In genomic region chr2:44169155-44169898, GRCh38 we compare ENCODE assay signal across 8 cellular contexts. TPM values are rescaled to one million over a fixed set of nuclear protein-coding genes. Genes with fewer than 3 reads are reported as not detected.
DNase-seq lines count a peak whose midpoint lies in the region; ATAC-seq and TF ChIP-seq lines count a peak whose summit lies in the region.

No MANE protein-coding gene starts in this region.

- peaks cover 30% of the 10 kb centered on the region for H4K20me1 ChIP-seq in OCI-LY7 (ENCODE audit: insufficient read depth, low read length)

- peak overlapping the region; percentile 75 for H3K27ac ChIP-seq in OCI-LY7 (ENCODE audit: low read depth, low read length, poor library complexity, severe bottlenecking)

- H3K4me1 ChIP-seq in OCI-LY7 (ENCODE audit: insufficient read depth, low read length, poor library complexity, severe bottlenecking): peaks cover 16% of the 10 kb centered on the region

- ATAC-seq in HG03066 (IDR thresholded peaks at IDR 0.05; ENCODE audit: low read depth, unreplicated experiment) (peak; percentile 4), natural killer cell (peak in 1 of 3 donors; percentile 4)
- ATAC-seq in activated T-helper 17 cell treated with anti-CD3 and anti-CD28 coated beads, Interleukin-2, amount 50 U/mL, for 72 hours (replicated peaks): peak; percentile 0

- H3K36me3 ChIP-seq in OCI-LY7 (ENCODE audit: insufficient read depth, low read length): no peaks in the 10 kb centered on the region

- H3K4me3 ChIP-seq in OCI-LY7 (ENCODE audit: low read depth, low read length, poor library complexity, severe bottlenecking) (peak overlapping the region; percentile 89), fibroblast of pulmonary artery (replicated peaks; ENCODE audit: low read depth, low read length) (peak overlapping the region; percentile 67)

- peaks cover 50% of the 10 kb centered on the region for H3K36me3 Mint-ChIP-seq in activated T-helper 17 cell treated with anti-CD3 and anti-CD28 coated beads, Interleukin-2, amount 50 U/mL, for 72 hours (ENCODE audit: low read depth)
- H3K36me3 Mint-ChIP-seq in natural killer cell (no peaks in the 10 kb centered on the region), type B pancreatic cell (peaks cover 10% of the 10 kb centered on the region)

- peaks cover 22% of the 10 kb centered on the region for H3K4me1 Mint-ChIP-seq in activated T-helper 17 cell treated with anti-CD3 and anti-CD28 coated beads, Interleukin-2, amount 50 U/mL, for 72 hours
- peaks cover 42 to 49% of the 10 kb centered on the region in 2 donors for H3K4me1 Mint-ChIP-seq in natural killer cell
- H3K4me1 Mint-ChIP-seq in type B pancreatic cell (ENCODE audit: unreplicated experiment): peaks cover 24% of the 10 kb centered on the region

- no peak for TF ChIP-seq CTCF in OCI-LY7 (conservative IDR thresholded peaks at IDR 0.05; ENCODE audit: low read length)
- TF ChIP-seq CTCF in fibroblast of pulmonary artery (IDR thresholded peaks at IDR 0.05; ENCODE audit: low read length, missing control alignments): no peak
- TF ChIP-seq CTCF in natural killer cell (IDR thresholded peaks at IDR 0.05): no peak
- no peak for TF ChIP-seq CTCF in type B pancreatic cell (conservative IDR thresholded peaks at IDR 0.05)

- H3K79me2 ChIP-seq in OCI-LY7 (ENCODE audit: insufficient read depth, low read depth, low read length): peaks cover 53% of the 10 kb centered on the region

- peaks cover 12% of the 10 kb centered on the region; the same call in 1 of the 2 replicates for H3K9me3 ChIP-seq in OCI-LY7 (ENCODE audit: low read length)

- H3K27me3 Mint-ChIP-seq in activated T-helper 17 cell treated with anti-CD3 and anti-CD28 coated beads, Interleukin-2, amount 50 U/mL, for 72 hours: no peaks in the 10 kb centered on the region
- H3K27me3 Mint-ChIP-seq in natural killer cell (ENCODE audit: low read depth in 2 of 2): no peaks in the 10 kb centered on the region
- H3K27me3 Mint-ChIP-seq in type B pancreatic cell: no peaks in the 10 kb centered on the region

- no peaks in the 10 kb centered on the region for H3K9me2 ChIP-seq in OCI-LY7 (ENCODE audit: insufficient read depth, low read length)

- H3K4me2 ChIP-seq in OCI-LY7 (ENCODE audit: low read length): peak overlapping the region; percentile 94

- H3K27ac Mint-ChIP-seq in activated T-helper 17 cell treated with anti-CD3 and anti-CD28 coated beads, Interleukin-2, amount 50 U/mL, for 72 hours: peak overlapping the region; percentile 92
- peak overlapping the region; percentile 90 to 96 for H3K27ac Mint-ChIP-seq in natural killer cell
- H3K27ac Mint-ChIP-seq in type B pancreatic cell: peak overlapping the region; percentile 99

- H3K9me3 Mint-ChIP-seq in activated T-helper 17 cell treated with anti-CD3 and anti-CD28 coated beads, Interleukin-2, amount 50 U/mL, for 72 hours: no peaks in the 10 kb centered on the region
- H3K9me3 Mint-ChIP-seq in natural killer cell (no peaks in the 10 kb centered on the region), type B pancreatic cell (peaks cover 5% of the 10 kb centered on the region)

- intact Hi-C loops in OCI-LY7 (cut with micrococcal nuclease; ENCODE audit: unreplicated experiment): loop anchor here (2.0 kb wide), 2 partner anchors 67 to 193 kb away; no protein-coding TSS in a partner anchor
- intact Hi-C loops in natural killer cell (cut with micrococcal nuclease): loop anchor here (5.0 kb wide), 2 partner anchors 82 to 1357 kb away; no protein-coding TSS in a partner anchor

- peak; percentile 46 for DNase-seq in activated gamma-delta T cell treated with Interleukin-2 at 50 U/mL for 16 hours
- DNase-seq in activated gamma-delta T cell (lab: John Stamatoyannopoulos, UW): no peak
- DNase-seq in OCI-LY7 (ENCODE audit: low spot score): peak; percentile 75
- DNase-seq in fibroblast of pulmonary artery (ENCODE audit: low read depth): peak; percentile 48
- DNase-seq in natural killer cell: peak; percentile 48
- DNase-seq in type B pancreatic cell (ENCODE audit: extremely low spot score, unreplicated experiment): peak; percentile 71

- CTCF ChIA-PET in OCI-LY7 (lab: Charles Lee; ENCODE audit: unreplicated experiment): no interaction called here

- BruUV-seq in OCI-LY7 (replicated peaks; lab: Mats Ljungman, UMichigan): no TSS peak

- peak overlapping the region; percentile 93 for H3K4me3 Mint-ChIP-seq in activated T-helper 17 cell treated with anti-CD3 and anti-CD28 coated beads, Interleukin-2, amount 50 U/mL, for 72 hours
- H3K4me3 Mint-ChIP-seq in natural killer cell (peak overlapping the region; percentile 97), type B pancreatic cell (peak overlapping the region; percentile 99)

- peak overlapping the region; percentile 4; the same call in 1 of the 2 replicates for H2AFZ ChIP-seq in OCI-LY7 (ENCODE audit: low read length)

- POLR2A ChIA-PET in OCI-LY7 (lab: Charles Lee): no interaction called here

RNA-seq across cellular contexts. Expression of gene PPM1B, which starts 0.7 kb away (rescaled TPM):
- 23.6 and 24.8 TPM in 2 replicates for total RNA-seq in OCI-LY7 (2014; rRNA removed; shearing (Covaris generic))
- total RNA-seq in OCI-LY7 (2022) (42.7 and 49.8 TPM in 2 replicates), natural killer cell (100 to 1,000 TPM in 1 of 3 donors, 10 to 100 TPM in 2; 79.9 to 102 (median 98.8) TPM), type B pancreatic cell (ENCODE audit: low replicate concordance) (39.8 and 42.5 TPM in 2 replicates)
- total RNA-seq in activated T-helper 17 cell treated with anti-CD3 and anti-CD28 coated beads, Interleukin-2, amount 50 U/mL, for 72 hours: 10 to 100 TPM; 36.3 to 38.9 TPM
